Comparison of ENCODE assay signal across 28 cellular contexts in the genomic region with DNA sequence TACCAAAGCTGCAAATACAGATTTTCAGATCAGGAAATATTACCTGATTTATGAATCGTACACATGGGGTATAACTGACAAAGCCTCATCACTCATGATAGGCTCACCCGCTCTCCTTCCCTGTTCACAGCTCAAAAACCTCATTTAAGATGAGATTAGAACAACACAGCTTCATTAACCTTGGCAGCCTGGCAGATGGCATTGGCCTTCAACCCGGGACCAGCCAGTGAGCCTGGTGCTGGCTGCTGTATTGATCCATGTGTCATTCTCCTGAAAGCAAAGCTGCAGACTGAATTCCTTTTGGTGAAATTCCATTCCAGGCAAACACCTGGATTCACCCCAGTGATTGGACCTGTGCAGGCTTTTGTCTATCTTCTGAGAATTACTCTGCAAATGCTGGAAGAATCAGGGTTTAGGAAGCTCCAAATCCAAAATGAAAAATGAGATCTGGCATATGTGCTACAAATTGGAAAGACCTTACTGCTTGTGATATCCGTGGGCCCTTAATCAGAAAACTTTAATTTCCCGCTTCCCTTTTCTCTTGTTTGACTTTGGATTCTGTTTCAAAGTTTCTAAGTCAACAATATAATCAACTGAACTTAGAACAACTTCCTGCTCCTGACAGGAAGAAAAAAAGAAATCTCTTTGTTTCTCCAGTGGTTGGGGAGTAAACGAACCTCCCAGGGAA.
DNase-seq lines count a peak whose midpoint lies in the region; ATAC-seq, FAIRE-seq and TF ChIP-seq lines count a peak whose summit lies in the region.
"Had no signal": no experiment of that assay in that cellular context is flagged by ENCODE, and none has a peak within 500 bp of the region (broad histone marks: within the 10 kb centered on the region; RNA-seq: fewer than 3 reads in every experiment).

No MANE protein-coding gene starts in this region.

- H3K9me3 ChIP-seq in Loucy (ENCODE audit: insufficient read depth, low read depth, low read length) (no peaks in the 10 kb centered on the region), endothelial cell of umbilical vein (replicated peaks; ENCODE audit: control insufficient read depth, insufficient read depth, low read length) (no peaks in the 10 kb centered on the region), neural progenitor cell (ENCODE audit: low read depth) (no peaks in the 10 kb centered on the region)
- H3K9me3 ChIP-seq: BE2C, left lung had no signal

- H3K27ac ChIP-seq in endothelial cell of umbilical vein (ENCODE audit: insufficient read depth, low read depth, low read length) (no peak overlapping the region), neural progenitor cell (no peak overlapping the region)
- H3K27ac ChIP-seq: left lung had no signal

- H3K27me3 Mint-ChIP-seq in Calu3 (ENCODE audit: unreplicated experiment) (no peaks in the 10 kb centered on the region), neural progenitor cell (ENCODE audit: insufficient read depth, low read depth) (peaks cover 5% of the 10 kb centered on the region)
- H3K27me3 Mint-ChIP-seq: activated B cell treated with CpG ODN at 0.5 μM for 24 hours had no signal

- H3K27ac Mint-ChIP-seq in Calu3 (ENCODE audit: unreplicated experiment) (peak overlapping the region; percentile 24), neural progenitor cell (no peak overlapping the region)
- H3K27ac Mint-ChIP-seq: activated B cell treated with CpG ODN at 0.5 μM for 24 hours; activated naive CD8-positive, alpha-beta T cell treated with anti-CD3 and anti-CD28 coated beads, Interleukin-2, amount 50 U/mL, for 24 hours; mesothelial cell of epicardium had no signal

- BruUV-seq in Calu3 (replicated peaks; lab: Mats Ljungman, UMichigan) (no TSS peak), endothelial cell of umbilical vein (replicated peaks; lab: Mats Ljungman, UMichigan) (no TSS peak)

- ATAC-seq in HG03469 (IDR thresholded peaks at IDR 0.05; ENCODE audit: unreplicated experiment), result no peak
- ATAC-seq in HG02938 (IDR thresholded peaks at IDR 0.05; ENCODE audit: unreplicated experiment), result no peak
- ATAC-seq: activated naive CD8-positive, alpha-beta T cell treated with anti-CD3 and anti-CD28 coated beads, Interleukin-2, amount 50 U/mL, for 24 hours; left lung; PC-3 had no signal

- dilution Hi-C loops in endothelial cell of umbilical vein (cut with MboI; ENCODE audit: extremely low pct_ligation_motif_present, low sequenced_read_pairs), result loop anchor here (25.0 kb wide), 1 partner anchor 422 kb away; no protein-coding TSS in a partner anchor

- H3K9ac ChIP-seq in Loucy (ENCODE audit: low read depth, low read length, poor library complexity, severe bottlenecking) (peak overlapping the region; percentile 35), endothelial cell of umbilical vein (replicated peaks; ENCODE audit: extremely low read depth, insufficient read depth, low read length) (no peak overlapping the region), neural progenitor cell (no peak overlapping the region)

- peak overlapping the region; percentile 39 for H2AFZ ChIP-seq in Loucy (ENCODE audit: low read length)
- no peak overlapping the region for H2AFZ ChIP-seq in endothelial cell of umbilical vein (ENCODE audit: low read depth, low read length)
- peak overlapping the region; percentile 7 for H2AFZ ChIP-seq in neural progenitor cell (replicated peaks)

- no peaks in the 10 kb centered on the region for H3K9me1 ChIP-seq in endothelial cell of umbilical vein (replicated peaks; ENCODE audit: control insufficient read depth, extremely low read depth, insufficient read depth, low read length)

- POLR2A ChIA-PET in endothelial cell of umbilical vein (lab: Charles Lee), result no interaction called here

- H3K79me2 ChIP-seq in Loucy (ENCODE audit: insufficient read depth, low read length) (no peaks in the 10 kb centered on the region), endothelial cell of umbilical vein (ENCODE audit: control insufficient read depth, insufficient read depth, low read length) (no peaks in the 10 kb centered on the region), neural progenitor cell (ENCODE audit: low read depth) (no peaks in the 10 kb centered on the region)

- DNase-seq in Calu3 (peak; percentile 11), endothelial cell of umbilical vein (ENCODE audit: low read depth, low spot score) (peak; percentile 9), neural progenitor cell (ENCODE audit: low spot score) (no peak), posterior cingulate gyrus (no peak)
- no peak for DNase-seq in activated CD8-positive, alpha-beta memory T cell treated with anti-CD3 and anti-CD28 coated beads, Interleukin-2, amount 50 U/mL, for 48 hours
- DNase-seq: activated B cell treated with CpG ODN at 0.5 μM for 24 hours; activated CD4-positive, alpha-beta T cell treated with anti-CD3 and anti-CD28 coated beads, Interleukin-2, amount 50 U/mL, for 48 hours; activated gamma-delta T cell; activated naive CD8-positive, alpha-beta T cell treated with anti-CD3 and anti-CD28 coated beads, Interleukin-2, amount 50 U/mL, for 24 hours; activated T-cell treated with anti-CD3 and anti-CD28 coated beads for 4 hours; BE2C; erythroblast; foreskin fibroblast; GOT3; left lung; NCI-H1092; NCI-H187 treated with DMSO at 0.1 percent for 48 hours; NCI-H2227 treated with DMSO at 0.1 percent for 48 hours; NCI-H774; PC-3; Right ventricle myocardium superior; T1000 had no signal

- H3K4me3 Mint-ChIP-seq in Calu3 (ENCODE audit: low read depth, unreplicated experiment) (no peak overlapping the region), neural progenitor cell (no peak overlapping the region)
- H3K4me3 Mint-ChIP-seq: activated B cell treated with CpG ODN at 0.5 μM for 24 hours; activated naive CD8-positive, alpha-beta T cell treated with anti-CD3 and anti-CD28 coated beads, Interleukin-2, amount 50 U/mL, for 24 hours; brain; mesothelial cell of epicardium; neural crest cell had no signal

- H3K36me3 ChIP-seq in Loucy (ENCODE audit: insufficient read depth, low read length) (no peaks in the 10 kb centered on the region), endothelial cell of umbilical vein (ENCODE audit: control insufficient read depth in 2 of 2, extremely low read depth in 1 of 2, insufficient read depth in 2 of 2, low read length in 2 of 2) (no peaks in the 10 kb centered on the region), neural progenitor cell (no peaks in the 10 kb centered on the region)
- H3K36me3 ChIP-seq: BE2C, left lung had no signal

- no peak for TF ChIP-seq CTCF in Calu3 (IDR thresholded peaks at IDR 0.05; ENCODE audit: unreplicated experiment)
- no peak for TF ChIP-seq CTCF in Loucy (conservative IDR thresholded peaks at IDR 0.05; ENCODE audit: low read length)
- TF ChIP-seq CTCF in endothelial cell of umbilical vein (IDR thresholded peaks at IDR 0.05; ENCODE audit: extremely low read depth in 1 of 2, insufficient read depth in 1 of 2, low read depth in 1 of 2, low read length in 2 of 2), result no peak
- no peak for TF ChIP-seq CTCF in neural progenitor cell (IDR thresholded peaks at IDR 0.05)

- CTCF ChIA-PET in Calu3 (lab: Charles Lee) (interaction anchor here (1.1 kb wide), 1 partner anchor 13 kb away, joined by 4 read pairs; no protein-coding TSS in a partner anchor), endothelial cell of umbilical vein (lab: Charles Lee) (interaction anchor here (1.0 to 2.7 kb wide), 3 partner anchors 13 to 555 kb away, joined by 3 to 15 read pairs (median 6); no protein-coding TSS in a partner anchor)

- TF ChIP-seq POLR2A in endothelial cell of umbilical vein (IDR thresholded peaks at IDR 0.05; ENCODE audit: low read depth, low read length), result no peak

- H4K20me1 ChIP-seq in Loucy (ENCODE audit: insufficient read depth, low read length, poor library complexity, severe bottlenecking) (no peaks in the 10 kb centered on the region), endothelial cell of umbilical vein (replicated peaks; ENCODE audit: control insufficient read depth, extremely low read depth, insufficient read depth, low read length) (no peaks in the 10 kb centered on the region), neural progenitor cell (ENCODE audit: low read depth) (no peaks in the 10 kb centered on the region)

- H3K27me3 ChIP-seq in Loucy (ENCODE audit: insufficient read depth, low read length, poor library complexity, severe bottlenecking), result no peaks in the 10 kb centered on the region
- H3K27me3 ChIP-seq in endothelial cell of umbilical vein (ENCODE audit: control insufficient read depth in 2 of 2, insufficient read depth in 2 of 2, low read length in 2 of 2), result no peaks in the 10 kb centered on the region
- H3K27me3 ChIP-seq in neural progenitor cell, result no peaks in the 10 kb centered on the region
- H3K27me3 ChIP-seq: BE2C, left lung had no signal

- H3K9me3 Mint-ChIP-seq in Calu3 (ENCODE audit: low read depth, unreplicated experiment), result peaks cover 2% of the 10 kb centered on the region
- H3K9me3 Mint-ChIP-seq in neural progenitor cell, result no peaks in the 10 kb centered on the region
- H3K9me3 Mint-ChIP-seq: activated B cell treated with CpG ODN at 0.5 μM for 24 hours; activated naive CD8-positive, alpha-beta T cell treated with anti-CD3 and anti-CD28 coated beads, Interleukin-2, amount 50 U/mL, for 24 hours had no signal

- intact Hi-C loops in Calu3 (cut with micrococcal nuclease; ENCODE audit: unreplicated experiment), result loop anchor here (5.0 kb wide), 1 partner anchor 327 kb away; no protein-coding TSS in a partner anchor
- intact Hi-C loops in endothelial cell of umbilical vein (cut with micrococcal nuclease), result no loop called here
- intact Hi-C loops in posterior cingulate gyrus (cut with DNase I), result no loop called here

- H3K4me1 ChIP-seq in Loucy (ENCODE audit: insufficient read depth, low read length, poor library complexity, severe bottlenecking) (peaks cover 23% of the 10 kb centered on the region), endothelial cell of umbilical vein (ENCODE audit: control insufficient read depth, extremely low read depth, insufficient read depth, low read length) (peaks cover 3% of the 10 kb centered on the region), neural progenitor cell (peaks cover 3% of the 10 kb centered on the region)
- H3K4me1 ChIP-seq: BE2C, left lung had no signal

- peak overlapping the region; percentile 24 for H3K4me3 ChIP-seq in Loucy (ENCODE audit: low read length, poor library complexity, severe bottlenecking)
- H3K4me3 ChIP-seq in endothelial cell of umbilical vein (replicated peaks in 1 of 3; ENCODE audit: insufficient read depth in 1 of 3, low read depth in 1 of 3, low read length in 3 of 3), result no peak overlapping the region
- H3K4me3 ChIP-seq in neural progenitor cell, result no peak overlapping the region
- H3K4me3 ChIP-seq: left lung had no signal

- H3F3A ChIP-seq in Loucy (ENCODE audit: low read depth), result peaks cover 6% of the 10 kb centered on the region; the same call in 1 of the 2 replicates
- H3F3A ChIP-seq in neural progenitor cell (ENCODE audit: low read depth), result peaks cover 8% of the 10 kb centered on the region

- no peaks in the 10 kb centered on the region for H3K9me2 ChIP-seq in Loucy (replicated peaks; ENCODE audit: low read depth, low read length)

- H3K4me1 Mint-ChIP-seq in Calu3 (ENCODE audit: low read depth, unreplicated experiment) (peaks cover 12% of the 10 kb centered on the region), neural progenitor cell (peaks cover 3% of the 10 kb centered on the region)
- H3K4me1 Mint-ChIP-seq: activated B cell treated with CpG ODN at 0.5 μM for 24 hours; activated naive CD8-positive, alpha-beta T cell treated with anti-CD3 and anti-CD28 coated beads, Interleukin-2, amount 50 U/mL, for 24 hours had no signal

- H3K36me3 Mint-ChIP-seq in Calu3 (ENCODE audit: insufficient read depth, unreplicated experiment) (no peaks in the 10 kb centered on the region), neural progenitor cell (no peaks in the 10 kb centered on the region)
- H3K36me3 Mint-ChIP-seq: brain, mesothelial cell of epicardium had no signal

- no peak for FAIRE-seq in endothelial cell of umbilical vein (lab: Jason Lieb, UNC)

- peak overlapping the region; percentile 50 for H3K4me2 ChIP-seq in Loucy (ENCODE audit: low read depth, low read length, poor library complexity, severe bottlenecking)
- H3K4me2 ChIP-seq in endothelial cell of umbilical vein (ENCODE audit: insufficient read depth, low read length), result no peak overlapping the region
- H3K4me2 ChIP-seq in neural progenitor cell, result no peak overlapping the region

Comparison
In these comparisons a context has a peak if more than half of its experiments do, and no peak if none do; other contexts are left out.
1. DNase-seq: peak in Calu3 (single experiment) and endothelial cell of umbilical vein (single experiment); none in neural progenitor cell (single experiment), posterior cingulate gyrus (0 of 10) and activated CD8-positive, alpha-beta memory T cell treated with anti-CD3 and anti-CD28 coated beads, Interleukin-2, amount 50 U/mL, for 48 hours (single experiment).